Comparison of ENCODE assay signal across 8 cellular contexts in genomic region chr19:46661735-46662592, GRCh38. TPM values are rescaled to one million over a fixed set of nuclear protein-coding genes. Genes with fewer than 3 reads are reported as not detected.
DNase-seq lines count a peak whose midpoint lies in the region; ATAC-seq and TF ChIP-seq lines count a peak whose summit lies in the region.

No MANE protein-coding gene starts in this region.

- no peak overlapping the region for H2AFZ ChIP-seq in smooth muscle cell (ENCODE audit: low read depth)

- peak overlapping the region; percentile 62 for H3K27ac ChIP-seq in smooth muscle cell (ENCODE audit: low read depth)

- H3K9me3 ChIP-seq in smooth muscle cell (replicated peaks; ENCODE audit: low read depth): no peaks in the 10 kb centered on the region

- H3K4me3 ChIP-seq in AG09309 (ENCODE audit: control insufficient read depth, low read depth, low read length) (peak overlapping the region; percentile 40), cardiac fibroblast (replicated peaks in 1 of 2; ENCODE audit: low read depth in 2 of 2, low read length in 2 of 2) (peak overlapping the region; percentile 29 to 49), smooth muscle cell (peak overlapping the region; percentile 47)

- no peaks in the 10 kb centered on the region for H3K27me3 ChIP-seq in smooth muscle cell (ENCODE audit: low read depth)

- peaks cover 4% of the 10 kb centered on the region for H4K20me1 ChIP-seq in smooth muscle cell (ENCODE audit: low read depth)

- H3K79me2 ChIP-seq in smooth muscle cell (ENCODE audit: low read depth): peaks cover 2% of the 10 kb centered on the region

- peak overlapping the region; percentile 17 for H3K9ac ChIP-seq in smooth muscle cell (ENCODE audit: low read depth)

- DNase-seq in AG09309 (ENCODE audit: low read depth): peak; percentile 71
- DNase-seq in H4 (ENCODE audit: low spot score): peak; percentile 91
- peak; percentile 79 for DNase-seq in NCI-H2227 (lab: John Stamatoyannopoulos, UW; ENCODE audit: unreplicated experiment)
- peak; percentile 24 to 67 (median 42) for DNase-seq in activated CD4-positive, CD25-positive, alpha-beta regulatory T cell (lab: John Stamatoyannopoulos, UW)
- DNase-seq in cardiac fibroblast (ENCODE audit: low read depth in 2 of 2): peak; percentile 95
- peak; percentile 93 for DNase-seq in iris pigment epithelial cell (ENCODE audit: low read depth)
- peak; percentile 42 for DNase-seq in smooth muscle cell (lab: John Stamatoyannopoulos, UW; ENCODE audit: unreplicated experiment)

- peaks cover 21% of the 10 kb centered on the region for H3K4me1 ChIP-seq in smooth muscle cell (ENCODE audit: low read depth)

- peak; percentile 97 for TF ChIP-seq CTCF in AG09309 (IDR thresholded peaks at IDR 0.05; ENCODE audit: control insufficient read depth, insufficient read depth, low read depth, low read length, missing control alignments)
- peak; percentile 96 for TF ChIP-seq CTCF in cardiac fibroblast (IDR thresholded peaks at IDR 0.05; ENCODE audit: low read depth, low read length)
- peak; percentile 82 for TF ChIP-seq CTCF in smooth muscle cell (IDR thresholded peaks at IDR 0.05; ENCODE audit: borderline replicate concordance, insufficient read depth, poor library complexity, severe bottlenecking)

- H3K4me2 ChIP-seq in smooth muscle cell: peak overlapping the region; percentile 86

- peaks cover 8% of the 10 kb centered on the region for H3F3A ChIP-seq in smooth muscle cell (ENCODE audit: low read depth)

- no peak for ATAC-seq in GM19328 (IDR thresholded peaks at IDR 0.05; ENCODE audit: unreplicated experiment)

- H3K36me3 ChIP-seq in smooth muscle cell (ENCODE audit: low read depth): no peaks in the 10 kb centered on the region

- 13% methylated on average over 19 of the region's 19 CpGs for WGBS in smooth muscle cell (ENCODE audit: low lambda C conversion rate)

RNA-seq across cellular contexts. Expression of gene DACT3, which starts 1.0 kb away (rescaled TPM):
- total RNA-seq in H4 (2014; rRNA removed; shearing (Covaris generic)): 0.56 and 0.78 TPM in 2 replicates
- 6.2 and 12.3 TPM in 2 replicates for total RNA-seq in smooth muscle cell
- 19.1 and 22.7 TPM in 2 replicates for polyA plus RNA-seq in smooth muscle cell

RNA-seq across cellular contexts. Expression of gene GNG8, which starts 26.0 kb away (rescaled TPM):
- not detected in 2 replicates for total RNA-seq in H4 (2014; rRNA removed; shearing (Covaris generic))
- total RNA-seq in smooth muscle cell: not detected in 2 replicates
- polyA plus RNA-seq in smooth muscle cell: 3.3 TPM in 1 of 2 replicates, not detected in the other

RNA-seq across cellular contexts. Expression of gene PTGIR, which starts 37.1 kb away (rescaled TPM):
- total RNA-seq in H4 (2014; rRNA removed; shearing (Covaris generic)): 0.06 and 0.08 TPM in 2 replicates
- total RNA-seq in smooth muscle cell: 0.09 and 2.3 TPM in 2 replicates
- 0.81 and 1.3 TPM in 2 replicates for polyA plus RNA-seq in smooth muscle cell

RNA-seq across cellular contexts. Expression of gene PRKD2, which starts 55.0 kb away (rescaled TPM):
- total RNA-seq in H4 (2014; rRNA removed; shearing (Covaris generic)): 14.3 and 18.0 TPM in 2 replicates
- total RNA-seq in smooth muscle cell: 8.6 and 24.2 TPM in 2 replicates
- polyA plus RNA-seq in smooth muscle cell: 34.6 and 45.9 TPM in 2 replicates

Comparison
In these comparisons a context has a peak if more than half of its experiments do, and no peak if none do; other contexts are left out.
1. DNase-seq: peak in every context shown above with its lines; median percentile 95 in cardiac fibroblast; 93 in iris pigment epithelial cell; 91 in H4; 79 in NCI-H2227; 71 in AG09309; 42 in smooth muscle cell; 42 in activated CD4-positive, CD25-positive, alpha-beta regulatory T cell.